ENCODE assay signal across 1 cellular context in the genomic region with DNA sequence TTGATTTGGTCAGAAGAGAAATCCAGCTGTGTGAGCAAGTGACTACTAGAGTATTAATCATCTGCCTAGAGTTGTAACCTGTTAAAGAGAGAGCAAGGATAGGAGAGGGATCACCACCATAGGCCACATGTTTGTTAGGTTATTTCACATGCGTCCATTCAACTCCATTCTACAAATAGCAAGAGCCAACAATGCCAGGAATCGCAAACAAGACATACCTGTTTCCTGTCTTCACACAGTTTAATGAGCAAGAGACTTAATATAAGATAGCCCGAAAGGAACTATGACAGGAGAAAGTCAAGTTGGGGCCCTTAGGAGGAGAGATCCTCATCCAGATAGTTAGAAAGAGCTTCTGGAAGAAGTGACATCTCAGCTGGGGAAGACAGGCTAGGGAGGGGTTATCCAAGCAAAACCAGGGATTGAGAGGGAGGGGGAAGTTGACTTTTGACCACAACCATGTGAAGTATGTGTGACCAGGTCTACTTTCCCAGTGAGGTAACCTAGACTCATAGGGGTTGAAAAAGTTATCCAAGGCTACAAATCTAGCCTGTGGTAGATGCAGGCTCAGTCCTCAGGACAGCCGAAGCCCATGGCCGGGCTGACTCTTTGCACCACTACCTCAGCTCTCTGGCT.
TF ChIP-seq lines count a peak whose summit lies in the region.

No MANE protein-coding gene starts in this region.

TF ChIP-seq in K562, 482 proteins besides CTCF, POLR2A, EP300 and RAD21 (continued from another document):
- no peak for TF ChIP-seq ZBED1 (IDR thresholded peaks at IDR 0.05)
TF ChIP-seq in K562: peak in this region for 0.
